In the genomic region with DNA sequence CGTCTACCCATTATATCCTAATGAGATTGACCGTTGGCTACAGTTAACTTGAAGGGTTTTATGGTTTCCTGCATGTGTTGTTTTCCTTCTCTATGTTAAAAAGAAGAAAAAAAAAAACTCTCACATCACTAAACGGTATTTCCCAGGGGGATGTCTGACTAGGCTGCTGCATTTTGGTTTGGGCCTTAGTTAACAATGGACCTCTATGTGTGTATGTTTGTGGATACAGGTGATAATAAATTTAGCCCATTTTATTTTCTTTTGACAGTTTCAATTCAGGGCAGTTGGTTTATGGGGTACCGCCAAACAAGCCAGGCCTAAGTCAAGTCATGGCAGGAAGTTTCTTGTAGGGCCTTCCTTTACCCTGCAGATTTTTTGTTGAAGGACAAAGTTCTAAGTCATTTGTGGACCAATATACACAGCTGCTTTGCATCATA, we compare ENCODE assay signal across 16 cellular contexts. TPM values are rescaled to one million over a fixed set of nuclear protein-coding genes. Genes with fewer than 3 reads are reported as not detected.
DNase-seq lines count a peak whose midpoint lies in the region; ATAC-seq and TF ChIP-seq lines count a peak whose summit lies in the region.
"Had no signal": no experiment of that assay in that cellular context is flagged by ENCODE, and none has a peak within 500 bp of the region (broad histone marks: within the 10 kb centered on the region; RNA-seq: fewer than 3 reads in every experiment).

No MANE protein-coding gene starts in this region.

- CTCF ChIA-PET in activated CD4-positive, alpha-beta memory T cell treated with anti-CD3 and anti-CD28 coated beads for 36 hours (lab: Charles Lee): no interaction called here

- H3K27me3 ChIP-seq in cardiac muscle cell (no peaks in the 10 kb centered on the region), right atrium auricular region (no peaks in the 10 kb centered on the region)

- no peak for DNase-seq in cardiac muscle cell (ENCODE audit: low read depth in 1 of 2, low spot score in 1 of 2)
- DNase-seq in right atrium auricular region (ENCODE audit: low spot score): no peak
- peak; percentile 59 for DNase-seq in NCI-H748 treated with DMSO at 0.1 percent for 48 hours (lab: John Stamatoyannopoulos, UW)
- no peak for DNase-seq in activated CD4-positive, alpha-beta memory T cell treated with anti-CD3 and anti-CD28 coated beads for 36 hours
- no peak for DNase-seq in activated T-helper 2 cell treated with anti-CD3 and anti-CD28 coated beads, Interferon-gamma antibody, Interleukin-2, Interleukin-4, amounts not matched to agents 10 μg/mL and 5 μg/mL and 100 μg/mL, durations not matched to agents 14 hours and 24 hours and 36 hours (ENCODE audit: low spot score)
- DNase-seq in NOMO-1 treated with dmso at 0.1 percent for 144 hours (lab: John Stamatoyannopoulos, UW; ENCODE audit: unreplicated experiment): no peak
- DNase-seq: activated CD4-positive, CD25-positive, alpha-beta regulatory T cell; activated CD8-positive, alpha-beta memory T cell treated with anti-CD3 and anti-CD28 coated beads, Interleukin-2, amount 50 U/mL, for 48 hours; activated naive CD8-positive, alpha-beta T cell treated with anti-CD3 and anti-CD28 coated beads for 36 hours; foreskin melanocyte; mesendoderm; substantia nigra; T-cell had no signal

- POLR2A ChIA-PET in activated CD4-positive, alpha-beta memory T cell treated with anti-CD3 and anti-CD28 coated beads for 36 hours (lab: Charles Lee): no interaction called here

- H3K27ac ChIP-seq in cardiac muscle cell (peak overlapping the region; percentile 24), right atrium auricular region (no peak overlapping the region)

- H3K36me3 Mint-ChIP-seq in activated CD4-positive, alpha-beta memory T cell treated with anti-CD3 and anti-CD28 coated beads for 36 hours: no peaks in the 10 kb centered on the region
- H3K36me3 Mint-ChIP-seq in activated T-helper 2 cell treated with anti-CD3 and anti-CD28 coated beads, Interferon-gamma antibody, Interleukin-2, Interleukin-4, amounts not matched to agents 10 μg/mL and 5 μg/mL and 100 μg/mL, durations not matched to agents 14 hours and 24 hours and 36 hours (ENCODE audit: low read depth): peaks cover 13% of the 10 kb centered on the region
- H3K36me3 Mint-ChIP-seq: activated naive CD8-positive, alpha-beta T cell treated with anti-CD3 and anti-CD28 coated beads for 36 hours; T-cell had no signal

- ATAC-seq in HG03159 (IDR thresholded peaks at IDR 0.05; ENCODE audit: unreplicated experiment): peak; percentile 48
- ATAC-seq in HG03460 (IDR thresholded peaks at IDR 0.05; ENCODE audit: unreplicated experiment): no peak
- ATAC-seq: T-cell had no signal

- no peak overlapping the region for H3K4me3 Mint-ChIP-seq in activated CD4-positive, alpha-beta memory T cell treated with anti-CD3 and anti-CD28 coated beads for 36 hours
- H3K4me3 Mint-ChIP-seq in activated T-helper 2 cell treated with anti-CD3 and anti-CD28 coated beads, Interferon-gamma antibody, Interleukin-2, Interleukin-4, amounts not matched to agents 10 μg/mL and 5 μg/mL and 100 μg/mL, durations not matched to agents 14 hours and 24 hours and 36 hours (ENCODE audit: low read depth): no peak overlapping the region
- H3K4me3 Mint-ChIP-seq: activated naive CD8-positive, alpha-beta T cell treated with anti-CD3 and anti-CD28 coated beads for 36 hours; T-cell had no signal

- H3K4me1 ChIP-seq in cardiac muscle cell (ENCODE audit: low read depth) (peaks cover 22% of the 10 kb centered on the region), right atrium auricular region (peaks cover 0 to 9% of the 10 kb centered on the region in 2 donors)

- H3K36me3 ChIP-seq in cardiac muscle cell: no peaks in the 10 kb centered on the region
- no peaks in the 10 kb centered on the region for H3K36me3 ChIP-seq in right atrium auricular region

- no peaks in the 10 kb centered on the region for H3K4me1 Mint-ChIP-seq in activated CD4-positive, alpha-beta memory T cell treated with anti-CD3 and anti-CD28 coated beads for 36 hours (ENCODE audit: low read depth)
- peaks cover 13% of the 10 kb centered on the region for H3K4me1 Mint-ChIP-seq in activated T-helper 2 cell treated with anti-CD3 and anti-CD28 coated beads, Interferon-gamma antibody, Interleukin-2, Interleukin-4, amounts not matched to agents 10 μg/mL and 5 μg/mL and 100 μg/mL, durations not matched to agents 14 hours and 24 hours and 36 hours (ENCODE audit: low read depth)
- H3K4me1 Mint-ChIP-seq: activated naive CD8-positive, alpha-beta T cell treated with anti-CD3 and anti-CD28 coated beads for 36 hours had no signal

- no peaks in the 10 kb centered on the region for H3K9me3 Mint-ChIP-seq in activated CD4-positive, alpha-beta memory T cell treated with anti-CD3 and anti-CD28 coated beads for 36 hours
- no peaks in the 10 kb centered on the region for H3K9me3 Mint-ChIP-seq in activated T-helper 2 cell treated with anti-CD3 and anti-CD28 coated beads, Interferon-gamma antibody, Interleukin-2, Interleukin-4, amounts not matched to agents 10 μg/mL and 5 μg/mL and 100 μg/mL, durations not matched to agents 14 hours and 24 hours and 36 hours
- H3K9me3 Mint-ChIP-seq: activated naive CD8-positive, alpha-beta T cell treated with anti-CD3 and anti-CD28 coated beads for 36 hours; T-cell had no signal

- intact Hi-C loops in activated CD4-positive, alpha-beta memory T cell treated with anti-CD3 and anti-CD28 coated beads for 36 hours (cut with micrococcal nuclease): no loop called here
- intact Hi-C loops in activated T-helper 2 cell treated with anti-CD3 and anti-CD28 coated beads, Interferon-gamma antibody, Interleukin-2, Interleukin-4, amounts not matched to agents 10 μg/mL and 5 μg/mL and 100 μg/mL, durations not matched to agents 14 hours and 24 hours and 36 hours (cut with micrococcal nuclease): no loop called here

- peaks cover 28% of the 10 kb centered on the region for H3K27me3 Mint-ChIP-seq in activated CD4-positive, alpha-beta memory T cell treated with anti-CD3 and anti-CD28 coated beads for 36 hours
- H3K27me3 Mint-ChIP-seq in activated T-helper 2 cell treated with anti-CD3 and anti-CD28 coated beads, Interferon-gamma antibody, Interleukin-2, Interleukin-4, amounts not matched to agents 10 μg/mL and 5 μg/mL and 100 μg/mL, durations not matched to agents 14 hours and 24 hours and 36 hours (ENCODE audit: low read depth): peaks cover 9% of the 10 kb centered on the region

- TF ChIP-seq CTCF in cardiac muscle cell (IDR thresholded peaks at IDR 0.05; ENCODE audit: low read depth, low read length) (no peak), right atrium auricular region (IDR thresholded peaks at IDR 0.05) (no peak)

- H3K4me3 ChIP-seq in cardiac muscle cell (no peak overlapping the region), right atrium auricular region (no peak overlapping the region)
- H3K4me3 ChIP-seq: A549 had no signal

- H3K9me3 ChIP-seq in cardiac muscle cell (ENCODE audit: low read depth) (no peaks in the 10 kb centered on the region), right atrium auricular region (no peaks in the 10 kb centered on the region)
- H3K9me3 ChIP-seq: A549 had no signal

- no peak overlapping the region for H3K27ac Mint-ChIP-seq in activated CD4-positive, alpha-beta memory T cell treated with anti-CD3 and anti-CD28 coated beads for 36 hours
- H3K27ac Mint-ChIP-seq in activated T-helper 2 cell treated with anti-CD3 and anti-CD28 coated beads, Interferon-gamma antibody, Interleukin-2, Interleukin-4, amounts not matched to agents 10 μg/mL and 5 μg/mL and 100 μg/mL, durations not matched to agents 14 hours and 24 hours and 36 hours: no peak overlapping the region
- H3K27ac Mint-ChIP-seq: activated naive CD8-positive, alpha-beta T cell treated with anti-CD3 and anti-CD28 coated beads for 36 hours; T-cell had no signal

RNA-seq across cellular contexts. Expression of gene SOX4, which starts 10.0 kb away (rescaled TPM):
- total RNA-seq in cardiac muscle cell (46.9 and 60.6 TPM in 2 replicates), right atrium auricular region (1 to 10 TPM; 3.1 to 5.1 TPM)
- polyA plus RNA-seq in cardiac muscle cell: 29.9 and 42.2 TPM in 2 replicates
- under 1 TPM; 0.05 to 0.12 TPM for total RNA-seq in activated CD4-positive, alpha-beta memory T cell treated with anti-CD3 and anti-CD28 coated beads for 36 hours
- 20.3 and 20.8 TPM in 2 replicates for total RNA-seq in activated T-helper 2 cell treated with anti-CD3 and anti-CD28 coated beads, Interferon-gamma antibody, Interleukin-2, Interleukin-4, amounts not matched to agents 10 μg/mL and 5 μg/mL and 100 μg/mL, durations not matched to agents 14 hours and 24 hours and 36 hours
